ENCODE assay signal across 10 cellular contexts in genomic region chr5:113059232-113059805, GRCh38.
DNase-seq lines count a peak whose midpoint lies in the region; ATAC-seq and TF ChIP-seq lines count a peak whose summit lies in the region.
"Had no signal": no experiment of that assay in that cellular context is flagged by ENCODE, and none has a peak within 500 bp of the region (broad histone marks: within the 10 kb centered on the region; RNA-seq: fewer than 3 reads in every experiment).

No MANE protein-coding gene starts in this region.

- no peaks in the 10 kb centered on the region for H3K4me1 ChIP-seq in endodermal cell (ENCODE audit: control insufficient read depth, insufficient read depth, low read length)

- H3K27ac Mint-ChIP-seq in endodermal cell, result peak overlapping the region; percentile 69

- peak; percentile 29 for DNase-seq in COLO829 (ENCODE audit: low spot score)
- peak; percentile 71 for DNase-seq in NCI-H2227 (lab: John Stamatoyannopoulos, UW; ENCODE audit: unreplicated experiment)
- no peak for DNase-seq in endodermal cell
- DNase-seq in nucleus accumbens (lab: John Stamatoyannopoulos, UW), result peak in 29 of 56 donors; percentile 7 to 70 (median 30)
- no peak for DNase-seq in ureter (ENCODE audit: low spot score)
- DNase-seq in NCI-H2029 (lab: John Stamatoyannopoulos, UW), result no peak
- no peak for DNase-seq in omental fat pad (ENCODE audit: low spot score)

- ATAC-seq in HG02623 (IDR thresholded peaks at IDR 0.05; ENCODE audit: unreplicated experiment) (no peak), omental fat pad (ENCODE audit: low FRiP score) (no peak)
- ATAC-seq: activated CD4-positive, CD25-positive, alpha-beta regulatory T cell treated with anti-CD3 and anti-CD28 coated beads, Interleukin-2, amount 50 U/mL, for 24 hours had no signal

- no peak overlapping the region for H3K9ac ChIP-seq in endodermal cell (ENCODE audit: extremely low read depth, low read length, poor library complexity, severe bottlenecking)

- TF ChIP-seq CTCF in endodermal cell (conservative IDR thresholded peaks at IDR 0.05) (no peak), omental fat pad (IDR thresholded peaks at IDR 0.05) (no peak)

- no peaks in the 10 kb centered on the region for H3K9me3 Mint-ChIP-seq in endodermal cell
- H3K9me3 Mint-ChIP-seq: IgD-negative memory B cell had no signal

- no peak overlapping the region for H3K4me3 ChIP-seq in endodermal cell (ENCODE audit: low read length)

- peaks cover 88% of the 10 kb centered on the region for H3K36me3 Mint-ChIP-seq in endodermal cell (ENCODE audit: low read depth)
- H3K36me3 Mint-ChIP-seq: IgD-negative memory B cell had no signal

- no peak overlapping the region for H3K4me3 Mint-ChIP-seq in endodermal cell
- H3K4me3 Mint-ChIP-seq: IgD-negative memory B cell had no signal

- no peaks in the 10 kb centered on the region for H3K9me3 ChIP-seq in endodermal cell (ENCODE audit: control insufficient read depth, low read length)

- H3K27me3 Mint-ChIP-seq in endodermal cell (ENCODE audit: insufficient read depth), result no peaks in the 10 kb centered on the region
- H3K27me3 Mint-ChIP-seq: IgD-negative memory B cell had no signal

- no peaks in the 10 kb centered on the region for H3K27me3 ChIP-seq in endodermal cell (ENCODE audit: control insufficient read depth, insufficient read depth, low read length, poor library complexity, severe bottlenecking)

- H3K4me1 Mint-ChIP-seq in endodermal cell, result no peaks in the 10 kb centered on the region

- 54 to 94% methylated on average over 6 to 12 of the region's 12 CpGs for WGBS in endodermal cell (ENCODE audit: insufficient coverage in 1 of 2, insufficient read length in 1 of 2), 2 experiments

- peak overlapping the region; percentile 98 for H3K27ac ChIP-seq in endodermal cell (ENCODE audit: low read depth, low read length)

- peaks cover 98% of the 10 kb centered on the region for H3K36me3 ChIP-seq in endodermal cell (ENCODE audit: control insufficient read depth, insufficient read depth, low read length)

Comparison
In these comparisons a context has a peak if more than half of its experiments do, and no peak if none do; other contexts are left out.
1. DNase-seq: peak in COLO829 (single experiment), NCI-H2227 (single experiment) and nucleus accumbens (29 of 56); none in endodermal cell (single experiment), ureter (single experiment), NCI-H2029 (single experiment) and omental fat pad (single experiment).